ENCODE assay signal across 24 cellular contexts in the genomic region with DNA sequence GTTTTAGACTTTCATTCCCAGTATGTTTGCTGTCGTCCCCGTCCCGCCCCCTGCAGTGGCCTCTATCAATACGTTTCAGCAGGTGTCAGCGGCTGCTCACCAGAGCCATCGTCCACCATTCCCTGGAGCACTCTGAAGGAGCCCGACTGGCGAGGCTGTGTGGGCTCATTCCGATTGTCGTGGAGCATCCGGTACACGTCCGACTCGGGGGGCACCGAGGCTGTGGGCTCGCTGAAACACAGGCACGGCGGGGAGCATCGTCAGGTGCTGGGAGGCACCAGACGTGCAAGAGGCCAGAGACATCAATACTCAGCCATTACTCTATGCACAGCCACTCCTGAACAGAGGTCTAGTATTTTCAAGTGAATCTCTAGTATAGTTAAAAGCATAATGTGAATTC. TPM values are rescaled to one million over a fixed set of nuclear protein-coding genes. Genes with fewer than 3 reads are reported as not detected.
"Had no signal": no experiment of that assay in that cellular context is flagged by ENCODE, and none has a peak within 500 bp of the region (broad histone marks: within the 10 kb centered on the region; RNA-seq: fewer than 3 reads in every experiment).

No MANE protein-coding gene starts in this region.

- H3K9me3 Mint-ChIP-seq: activated naive CD4-positive, alpha-beta T cell treated with anti-CD3 and anti-CD28 coated beads, Interleukin-2, amount 50 U/mL, for 72 hours; activated T-cell treated with anti-CD3 and anti-CD28 coated beads, Interleukin-2, amount 50 U/mL, for 72 hours; central memory CD8-positive, alpha-beta T cell; neural progenitor cell had no signal

- H3K27me3 ChIP-seq: neural progenitor cell, tibial nerve had no signal

- H3K4me1 ChIP-seq: lower lobe of right lung, neural progenitor cell had no signal

- H3K27ac ChIP-seq: lower lobe of right lung, neural progenitor cell, tibial nerve had no signal

- H3K4me3 ChIP-seq: lower lobe of right lung, neural progenitor cell, tibial nerve had no signal

- H3K4me2 ChIP-seq: neural progenitor cell had no signal

- H3K9me3 ChIP-seq: lower lobe of right lung had no signal

- H3K4me1 Mint-ChIP-seq: central memory CD8-positive, alpha-beta T cell had no signal

- DNase-seq: activated CD4-positive, alpha-beta T cell treated with anti-CD3 and anti-CD28 coated beads for 4 hours; activated CD4-positive, alpha-beta T cell treated with anti-CD3 and anti-CD28 coated beads, Interleukin-2, amount 50 U/mL, for 4 hours; activated CD4-positive, CD25-positive, alpha-beta regulatory T cell; activated naive CD4-positive, alpha-beta T cell; activated T-cell treated with anti-CD3 and anti-CD28 coated beads for 4 hours; activated T-cell treated with anti-CD3 and anti-CD28 coated beads, Interleukin-2, amount 50 U/mL, for 72 hours; anterior cingulate cortex; dermis blood vessel endothelial cell; effector CD4-positive, alpha-beta T cell; head of caudate nucleus; hippocampal formation; lower lobe of right lung; mesenchymal stem cell; naive thymus-derived CD8-positive, alpha-beta T cell; stimulated activated CD4-positive, alpha-beta T cell treated with anti-CD3 and anti-CD28 coated beads, Interleukin-12 subunit alpha, Interleukin-12 subunit beta, amount 100 ng/mL, for 4 hours; stimulated activated CD4-positive, alpha-beta T cell treated with anti-CD3 and anti-CD28 coated beads, Interleukin-4, amount 100 ng/mL, for 1 hour had no signal

- H3K4me3 Mint-ChIP-seq: activated T-cell treated with anti-CD3 and anti-CD28 coated beads, Interleukin-2, amount 50 U/mL, for 72 hours; central memory CD8-positive, alpha-beta T cell; naive thymus-derived CD8-positive, alpha-beta T cell; neural progenitor cell; stimulated activated naive CD8-positive, alpha-beta T cell treated with anti-CD3 and anti-CD28 coated beads, Interleukin-15, Interleukin-2, amounts not matched to agents 100 ng/mL and 50 ng/mL, for 24 hours had no signal

- H3K36me3 ChIP-seq: neural progenitor cell had no signal

- H2AFZ ChIP-seq: neural progenitor cell had no signal

- FAIRE-seq: bronchial epithelial cell had no signal

- ATAC-seq: activated naive CD4-positive, alpha-beta T cell treated with anti-CD3 and anti-CD28 coated beads, Interleukin-2, amount 50 U/mL, for 72 hours; activated T-cell treated with anti-CD3 and anti-CD28 coated beads, Interleukin-2, amount 50 U/mL, for 72 hours; left lobe of liver; lower lobe of right lung; naive thymus-derived CD8-positive, alpha-beta T cell had no signal

- H3K36me3 Mint-ChIP-seq: activated naive CD4-positive, alpha-beta T cell treated with anti-CD3 and anti-CD28 coated beads, Interleukin-2, amount 50 U/mL, for 72 hours; naive thymus-derived CD8-positive, alpha-beta T cell; neural progenitor cell had no signal

- H3K27ac Mint-ChIP-seq: activated T-cell treated with anti-CD3 and anti-CD28 coated beads, Interleukin-2, amount 50 U/mL, for 72 hours; naive thymus-derived CD8-positive, alpha-beta T cell; neural progenitor cell; stimulated activated naive CD8-positive, alpha-beta T cell treated with anti-CD3 and anti-CD28 coated beads, Interleukin-15, Interleukin-2, amounts not matched to agents 100 ng/mL and 50 ng/mL, for 24 hours had no signal

- H3K9ac ChIP-seq: neural progenitor cell had no signal

RNA-seq across cellular contexts. Expression of a gene that starts 28.9 kb away (rescaled TPM):
- total RNA-seq: naive thymus-derived CD8-positive, alpha-beta T cell; T-helper 1 cell treated with Interleukin-12 subunit alpha and Interleukin-12 subunit beta and Interleukin-4 antibody, amounts not matched to agents 30 ng/mL and 1 ng/mL, for 36 hours had no signal
- polyA plus RNA-seq: naive thymus-derived CD8-positive, alpha-beta T cell had no signal

RNA-seq across cellular contexts. Expression of a gene that starts 34.9 kb away (rescaled TPM):
- total RNA-seq: T-helper 1 cell treated with Interleukin-12 subunit alpha and Interleukin-12 subunit beta and Interleukin-4 antibody, amounts not matched to agents 30 ng/mL and 1 ng/mL, for 36 hours had no signal
